7 cellular contexts compared by ENCODE assay signal in genomic region chr7:152384235-152385200, GRCh38. TPM values are rescaled to one million over a fixed set of nuclear protein-coding genes. Genes with fewer than 3 reads are reported as not detected.
DNase-seq lines count a peak whose midpoint lies in the region; ATAC-seq, FAIRE-seq and TF ChIP-seq lines count a peak whose summit lies in the region.
"Not testable (repeated sequence)": the region's sequence is repeated elsewhere in the genome, so short reads cannot be mapped to it uniquely, and the experiment has no call there.

No MANE protein-coding gene starts in this region.

- in situ Hi-C loops in IMR-90 (cut with MboI; ENCODE audit: low sequenced_read_pairs): not testable (repeated sequence)

- peaks cover 45% of the 10 kb centered on the region for H4K20me1 ChIP-seq in IMR-90 (ENCODE audit: insufficient read depth, low read length)
- H4K20me1 ChIP-seq in H1 (replicated peaks in 1 of 2; ENCODE audit: control insufficient read depth in 1 of 2, insufficient read depth in 2 of 2, low read length in 2 of 2): not testable (repeated sequence)

- H3K27ac Mint-ChIP-seq in T-helper 17 cell; activated naive CD8-positive, alpha-beta T cell treated with anti-CD3 and anti-CD28 coated beads, Interleukin-2, amount 50 U/mL, for 24 hours: not testable (repeated sequence)
- peak overlapping the region in 1 of 9 donors; percentile 5 for H3K27ac Mint-ChIP-seq in naive thymus-derived CD4-positive, alpha-beta T cell

- H3K4me3 Mint-ChIP-seq in T-helper 17 cell; activated naive CD8-positive, alpha-beta T cell treated with anti-CD3 and anti-CD28 coated beads, Interleukin-2, amount 50 U/mL, for 24 hours: not testable (repeated sequence)
- H3K4me3 Mint-ChIP-seq in naive thymus-derived CD4-positive, alpha-beta T cell: peak overlapping the region in 3 of 10 donors; percentile 9 to 29 (median 21)

- not testable (repeated sequence) for H4K5ac ChIP-seq in IMR-90 (ENCODE audit: low read depth, low read length); H1 (ENCODE audit: insufficient read length, low read depth, low read length)

- not testable (repeated sequence) for H2BK15ac ChIP-seq in IMR-90 (ENCODE audit: low read depth, low read length); H1 (ENCODE audit: low read length)

- H3K14ac ChIP-seq in IMR-90 (replicated peaks; ENCODE audit: low read depth, low read length); H1 (ENCODE audit: insufficient read length): not testable (repeated sequence)

- dilution Hi-C loops in IMR-90 (cut with HindIII; ENCODE audit: low sequenced_read_pairs, unreplicated experiment): not testable (repeated sequence)

- H2BK20ac ChIP-seq in IMR-90 (ENCODE audit: low read depth, low read length); H1 (ENCODE audit: low read length): not testable (repeated sequence)

- not testable (repeated sequence) for H2AK5ac ChIP-seq in IMR-90 (ENCODE audit: low read depth, low read length); H1 (ENCODE audit: low read depth, low read length)

- WGBS in IMR-90 (ENCODE audit: extremely low coverage in 2 of 2, insufficient read length in 1 of 2), 2 experiments: 92% methylated on average over 1 of the region's 4 CpGs; no CpG with 5 or more reads in 1 of the 2 experiments
- WGBS in H1 (ENCODE audit: extremely low coverage in 1 of 2, insufficient coverage in 1 of 2, insufficient read length in 1 of 2, insufficient replicate concordance in 2 of 2, low coverage in 1 of 2, low lambda C conversion rate in 2 of 2, missing lambda C conversion rate in 1 of 2), 2 experiments: 57% methylated on average over 4 of the region's 4 CpGs; no CpG with 5 or more reads in 1 of the 2 experiments
- WGBS in small intestine, 3 donors: 48 to 56% (median 50%) methylated on average over 4 of the region's 4 CpGs

- not testable (repeated sequence) for H4K91ac ChIP-seq in IMR-90 (ENCODE audit: insufficient read depth, low read depth, low read length); H1 (replicated peaks; ENCODE audit: insufficient read length, low read length)

- ATAC-seq in IMR-90 (ENCODE audit: low read depth) (peak; percentile 8; the same call in 1 of the 2 replicates), T-helper 17 cell (peak; percentile 29)
- ATAC-seq in activated naive CD8-positive, alpha-beta T cell treated with anti-CD3 and anti-CD28 coated beads, Interleukin-2, amount 50 U/mL, for 24 hours: peak; percentile 47
- ATAC-seq in naive thymus-derived CD4-positive, alpha-beta T cell: peak; percentile 29

- not testable (repeated sequence) for H3K4me1 Mint-ChIP-seq in T-helper 17 cell
- peaks cover 17% of the 10 kb centered on the region for H3K4me1 Mint-ChIP-seq in activated naive CD8-positive, alpha-beta T cell treated with anti-CD3 and anti-CD28 coated beads, Interleukin-2, amount 50 U/mL, for 24 hours
- H3K4me1 Mint-ChIP-seq in naive thymus-derived CD4-positive, alpha-beta T cell: peaks cover 4 to 28% (median 14%) of the 10 kb centered on the region in 7 donors

- intact Hi-C loops in IMR-90 (cut with micrococcal nuclease): not testable (repeated sequence)
- intact Hi-C loops in naive thymus-derived CD4-positive, alpha-beta T cell (cut with micrococcal nuclease): loop anchor here in 1 of 2 donors (5.0 kb wide), 1 partner anchor 53 kb away; the partner anchor contains the start of gene KMT2C

- not testable (repeated sequence) for H3K4ac ChIP-seq in IMR-90 (ENCODE audit: low read depth, low read length); H1 (replicated peaks; ENCODE audit: insufficient read length, low read depth, low read length)

- not testable (repeated sequence) for H3K23me2 ChIP-seq in H1 (ENCODE audit: low read depth, low read length)

- TF ChIP-seq EP300 in H1 (IDR thresholded peaks at IDR 0.05; ENCODE audit: borderline replicate concordance in 1 of 2, low read depth in 2 of 2, low read length in 2 of 2): not testable (repeated sequence)

- not testable (repeated sequence) for DNase-seq in IMR-90; T-helper 17 cell; activated naive CD8-positive, alpha-beta T cell treated with anti-CD3 and anti-CD28 coated beads, Interleukin-2, amount 50 U/mL, for 24 hours; H1 (ENCODE audit: low read depth in 1 of 2, low spot score in 2 of 2); naive thymus-derived CD4-positive, alpha-beta T cell; small intestine

- TF ChIP-seq RAD21 in IMR-90 (IDR thresholded peaks at IDR 0.05; ENCODE audit: low read length); H1 (IDR thresholded peaks at IDR 0.05 in 1 of 2, conservative IDR thresholded peaks at IDR 0.05 in 1 of 2; ENCODE audit: low read depth in 2 of 2, low read length in 2 of 2): not testable (repeated sequence)

- H3K79me1 ChIP-seq in IMR-90 (ENCODE audit: low read depth in 1 of 2, low read length in 2 of 2): peaks cover 6 to 19% of the 10 kb centered on the region in 2 experiments
- H3K79me1 ChIP-seq in H1 (ENCODE audit: low read depth, low read length): not testable (repeated sequence)

- TF ChIP-seq CTCF in IMR-90 (conservative IDR thresholded peaks at IDR 0.05; ENCODE audit: low read depth, low read length); H1 (IDR thresholded peaks at IDR 0.05; ENCODE audit: control extremely low read depth in 1 of 3, insufficient read depth in 1 of 3, low read depth in 1 of 3, low read length in 3 of 3): not testable (repeated sequence)

- H2BK12ac ChIP-seq in H1 (ENCODE audit: low read depth, low read length): not testable (repeated sequence)

- H3K4me3 ChIP-seq in IMR-90 (ENCODE audit: insufficient read depth, low read depth, low read length); H1 (ENCODE audit: extremely low read depth in 1 of 4, insufficient read depth in 2 of 4, low read depth in 3 of 4, low read length in 4 of 4); naive thymus-derived CD4-positive, alpha-beta T cell (ENCODE audit: low read length); small intestine (ENCODE audit: low read depth in 1 of 2, low read length in 2 of 2): not testable (repeated sequence)

- peak overlapping the region; percentile 2; the same call in 1 of the 2 replicates for H3K4me2 ChIP-seq in IMR-90 (ENCODE audit: low read depth, low read length)
- H3K4me2 ChIP-seq in H1 (ENCODE audit: insufficient read depth in 1 of 2, low read depth in 2 of 2, low read length in 2 of 2): not testable (repeated sequence)

- H3K79me2 ChIP-seq in H1 (ENCODE audit: control insufficient read depth in 1 of 2, insufficient read depth in 2 of 2, low read length in 2 of 2): peaks cover 6 to 75% of the 10 kb centered on the region in 2 experiments; a peak in 3 of 4 replicates

- BruUV-seq in IMR-90 (replicated peaks; lab: Mats Ljungman, UMichigan): not testable (repeated sequence)

- H2BK5ac ChIP-seq in IMR-90 (ENCODE audit: low read depth, low read length, poor library complexity, severe bottlenecking); H1 (ENCODE audit: low read depth, low read length): not testable (repeated sequence)

- not testable (repeated sequence) for H3K36me3 Mint-ChIP-seq in T-helper 17 cell (ENCODE audit: low read depth); activated naive CD8-positive, alpha-beta T cell treated with anti-CD3 and anti-CD28 coated beads, Interleukin-2, amount 50 U/mL, for 24 hours (ENCODE audit: low read depth); naive thymus-derived CD4-positive, alpha-beta T cell

- not testable (repeated sequence) for H3K9me1 ChIP-seq in IMR-90 (ENCODE audit: insufficient read depth, low read length)

- not testable (repeated sequence) for H3K36me3 ChIP-seq in IMR-90 (ENCODE audit: control insufficient read depth, insufficient read depth, low read length); H1 (ENCODE audit: control insufficient read depth in 2 of 4, insufficient read depth in 4 of 4, low read length in 3 of 4); naive thymus-derived CD4-positive, alpha-beta T cell (ENCODE audit: control insufficient read depth in 2 of 3, insufficient read depth in 3 of 3, low read length in 3 of 3); small intestine (ENCODE audit: control insufficient read depth in 2 of 2, insufficient read depth in 2 of 2, low read length in 2 of 2)

- not testable (repeated sequence) for H2AFZ ChIP-seq in IMR-90 (replicated peaks; ENCODE audit: low read length, poor library complexity); H1 (ENCODE audit: low read length)

- H3K23ac ChIP-seq in IMR-90 (ENCODE audit: low read depth, low read length); H1 (ENCODE audit: insufficient read length): not testable (repeated sequence)

- not testable (repeated sequence) for TF ChIP-seq POLR2A in IMR-90 (IDR thresholded peaks at IDR 0.05; ENCODE audit: low read depth, low read length); H1 (IDR thresholded peaks at IDR 0.05; ENCODE audit: control extremely low read depth in 1 of 2, low read depth in 2 of 2, low read length in 2 of 2)

- H3K9me3 Mint-ChIP-seq in activated naive CD8-positive, alpha-beta T cell treated with anti-CD3 and anti-CD28 coated beads, Interleukin-2, amount 50 U/mL, for 24 hours: not testable (repeated sequence)
- H3K9me3 Mint-ChIP-seq in naive thymus-derived CD4-positive, alpha-beta T cell: peaks cover 0 to 15% (median 1%) of the 10 kb centered on the region in 11 donors

- H3K27ac ChIP-seq in IMR-90 (ENCODE audit: insufficient read depth, low read length); H1 (ENCODE audit: low read depth, low read length); naive thymus-derived CD4-positive, alpha-beta T cell (ENCODE audit: low read depth, low read length); small intestine (ENCODE audit: low read depth in 1 of 2, low read length in 1 of 2): not testable (repeated sequence)

- not testable (repeated sequence) for H4K8ac ChIP-seq in IMR-90 (ENCODE audit: low read depth in 2 of 2, low read length in 2 of 2); H1 (ENCODE audit: extremely low read depth, insufficient read depth, low read length)

- H3K27me3 ChIP-seq in IMR-90 (ENCODE audit: control insufficient read depth, insufficient read depth, low read length); H1 (replicated peaks in 1 of 4; ENCODE audit: control insufficient read depth in 3 of 4, extremely low read depth in 1 of 4, insufficient read depth in 3 of 4, low read length in 3 of 4); naive thymus-derived CD4-positive, alpha-beta T cell (ENCODE audit: control insufficient read depth in 2 of 2, insufficient read depth in 2 of 2, low read length in 2 of 2); small intestine (ENCODE audit: control insufficient read depth in 2 of 2, insufficient read depth in 2 of 2, low read length in 2 of 2): not testable (repeated sequence)

- not testable (repeated sequence) for H3K9me3 ChIP-seq in IMR-90 (ENCODE audit: control insufficient read depth, insufficient read depth, low read length); T-helper 17 cell (ENCODE audit: control insufficient read depth, low read length, poor library complexity, severe bottlenecking); naive thymus-derived CD4-positive, alpha-beta T cell (ENCODE audit: control insufficient read depth in 2 of 3, low read length in 3 of 3); small intestine (ENCODE audit: control insufficient read depth, low read depth)
- peaks cover 19% of the 10 kb centered on the region in 2 experiments for H3K9me3 ChIP-seq in H1 (ENCODE audit: insufficient read depth in 2 of 2, low read depth in 1 of 2, low read length in 1 of 2)

- not testable (repeated sequence) for H3K56ac ChIP-seq in IMR-90 (ENCODE audit: extremely low read depth, insufficient read depth, low read length); H1 (replicated peaks; ENCODE audit: insufficient read length, low read depth, low read length)

- POLR2A ChIA-PET in IMR-90 (lab: Charles Lee; ENCODE audit: unreplicated experiment); H1 (lab: Charles Lee; ENCODE audit: partially characterized antibody): not testable (repeated sequence)
- POLR2A ChIA-PET in naive thymus-derived CD4-positive, alpha-beta T cell (lab: Charles Lee): interaction anchor here (0.6 kb wide), 1 partner anchor 331 kb away, joined by 3 read pairs; no protein-coding TSS in a partner anchor

- H3K9ac ChIP-seq in IMR-90 (ENCODE audit: low read depth, low read length): peak overlapping the region; percentile 43; the same call in 1 of the 2 replicates
- not testable (repeated sequence) for H3K9ac ChIP-seq in H1 (replicated peaks in 1 of 4; ENCODE audit: extremely low read depth in 1 of 4, low read depth in 3 of 4, low read length in 3 of 4)

- not testable (repeated sequence) for H2BK120ac ChIP-seq in IMR-90 (ENCODE audit: low read depth, low read length); H1 (replicated peaks; ENCODE audit: low read depth, low read length)

- H3K4me1 ChIP-seq in IMR-90 (ENCODE audit: control insufficient read depth, insufficient read depth, low read length); H1 (replicated peaks in 1 of 4; ENCODE audit: control insufficient read depth in 3 of 4, insufficient read depth in 4 of 4, low read length in 3 of 4); naive thymus-derived CD4-positive, alpha-beta T cell (ENCODE audit: control insufficient read depth in 2 of 2, insufficient read depth in 2 of 2, low read length in 2 of 2); small intestine (ENCODE audit: control insufficient read depth in 2 of 2, insufficient read depth in 1 of 2, low read depth in 1 of 2, low read length in 1 of 2): not testable (repeated sequence)

- H3K27me3 Mint-ChIP-seq in T-helper 17 cell; activated naive CD8-positive, alpha-beta T cell treated with anti-CD3 and anti-CD28 coated beads, Interleukin-2, amount 50 U/mL, for 24 hours; naive thymus-derived CD4-positive, alpha-beta T cell: not testable (repeated sequence)

- CTCF ChIA-PET in IMR-90 (lab: Yijun Ruan, JAX); H1 (lab: Charles Lee; ENCODE audit: partially characterized antibody); naive thymus-derived CD4-positive, alpha-beta T cell (lab: Charles Lee): not testable (repeated sequence)

- not testable (repeated sequence) for H3K18ac ChIP-seq in IMR-90 (ENCODE audit: low read depth, low read length); H1 (ENCODE audit: extremely low read depth, low read length)

- not testable (repeated sequence) for H2AK9ac ChIP-seq in IMR-90 (replicated peaks; ENCODE audit: low read depth, low read length, poor library complexity)

- FAIRE-seq in A204.1 (lab: Jason Lieb, UNC) (peak; percentile 44), H1 (lab: Jason Lieb, UNC) (peak; percentile 42), small intestine (lab: Jason Lieb, UNC) (peak; percentile 47)

RNA-seq across cellular contexts. Expression of gene KMT2C, which starts 51.3 kb away (rescaled TPM):
- total RNA-seq in IMR-90 (2012; rRNA removed) (23.3 and 24.4 TPM in 2 replicates), T-helper 17 cell (100 to 1,000 TPM; 151 to 154 TPM)
- polyA plus RNA-seq in IMR-90 (2012; rRNA removed) (7.3 and 8.0 TPM in 2 replicates), H1 (2011; rRNA removed) (7.7 and 9.1 TPM in 2 replicates), small intestine (1 to 10 TPM; 5.7 to 9.8 (median 7.4) TPM)
- 2.7 and 3.6 TPM in 2 replicates for polyA plus RNA-seq in IMR-90 (2012; cell fraction: cytosol; rRNA removed)
- 6.6 and 24.9 TPM in 2 replicates for polyA plus RNA-seq in IMR-90 (2012; cell fraction: nucleus; rRNA removed; ENCODE audit: low replicate concordance)
- 40.3 and 40.8 TPM in 2 replicates for total RNA-seq in H1 (2021; fragmentation: NEBNext Ultra II Directional; extraction: Animal tissue kit (Norgen Biotek cat#: 25700))
- 8.4 TPM for polyA plus RNA-seq in H1 (2011; cell fraction: cytosol; rRNA removed)
- polyA plus RNA-seq in H1 (2011; cell fraction: nucleus; rRNA removed): 26.2 TPM
- 11.3 to 14.9 TPM (median 13.5 TPM) in 4 replicates for polyA plus RNA-seq in H1 (2012, experiment 1 of 2)
- 0.46 TPM for polyA plus RNA-seq in H1 (2012, experiment 2 of 2)
- 7.9 TPM for polyA plus RNA-seq in H1 (2013, experiment 1 of 2)
- 6.6 TPM for polyA plus RNA-seq in H1 (2013, experiment 2 of 2)
- 38.0 and 51.4 TPM in 2 replicates for polyA minus RNA-seq in H1 (2011; rRNA and poly(A)+ RNA removed)
- polyA minus RNA-seq in H1 (2011; cell fraction: cytosol; rRNA and poly(A)+ RNA removed): 23.0 TPM
- 79.7 TPM for polyA minus RNA-seq in H1 (2011; cell fraction: nucleus; rRNA and poly(A)+ RNA removed)
- total RNA-seq in naive thymus-derived CD4-positive, alpha-beta T cell: 100 to 1,000 TPM in 4 of 5 experiments, 10 to 100 TPM in 1; 82.5 to 152 (median 121) TPM
- polyA plus RNA-seq in naive thymus-derived CD4-positive, alpha-beta T cell: 10 to 100 TPM; 17.0 to 18.6 TPM
